Comparison of ENCODE assay signal across 4 cellular contexts in the genomic region with DNA sequence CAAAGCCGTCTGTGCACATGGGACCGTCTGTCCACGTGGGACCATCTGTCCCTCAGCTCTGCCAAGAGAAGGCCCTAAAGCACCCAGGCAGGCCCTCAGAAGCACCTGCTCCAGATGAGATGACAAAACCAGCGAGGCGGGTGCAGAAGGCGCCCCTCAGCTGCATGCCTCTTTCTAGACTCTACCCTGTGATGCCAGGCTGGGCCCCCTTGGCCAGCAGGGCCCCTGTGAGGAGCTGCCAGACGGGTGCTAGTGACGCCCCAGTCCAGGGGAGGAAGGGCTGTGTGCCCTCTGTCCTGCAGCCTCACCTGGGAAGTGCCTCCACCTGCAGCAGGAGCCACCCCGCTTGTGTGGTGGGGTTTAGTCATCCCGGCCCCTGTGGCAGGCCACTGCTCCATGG.
"Had no signal": no experiment of that assay in that cellular context is flagged by ENCODE, and none has a peak within 500 bp of the region (broad histone marks: within the 10 kb centered on the region; RNA-seq: fewer than 3 reads in every experiment).

No MANE protein-coding gene starts in this region.

- H3K4me2 ChIP-seq: GM23338 had no signal

- H3K27ac Mint-ChIP-seq: GM23338, H9 had no signal

- ATAC-seq: GM23338 had no signal

- H2AFZ ChIP-seq: GM23338 had no signal

- H3K4me1 Mint-ChIP-seq: GM23338, H9 had no signal

- DNase-seq: H9, HCEC 1CT, IMR-90 had no signal

- H3K4me3 ChIP-seq: GM23338 had no signal

- H3K4me3 Mint-ChIP-seq: GM23338, H9 had no signal

- H3K9me3 Mint-ChIP-seq: GM23338, H9 had no signal
